ENCODE assay signal across 31 cellular contexts in the genomic region with DNA sequence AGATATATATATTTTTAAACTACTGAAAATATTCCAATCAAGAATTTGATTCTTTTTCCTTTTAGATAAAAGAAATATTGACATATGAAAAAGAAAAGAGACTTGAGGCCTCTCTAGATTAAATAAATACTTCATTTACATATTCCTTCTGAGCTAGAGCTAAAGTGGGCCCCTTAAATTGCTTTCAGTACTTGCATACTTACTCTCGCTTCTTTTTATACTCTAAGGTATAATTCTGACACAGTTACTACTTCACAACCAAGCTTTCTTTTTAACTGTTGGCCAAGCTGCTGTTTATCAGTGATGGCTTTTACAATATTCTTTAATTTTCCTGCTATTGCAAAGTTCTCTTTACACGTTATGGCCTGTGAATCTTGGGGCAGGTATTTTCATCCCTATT. TPM values are rescaled to one million over a fixed set of nuclear protein-coding genes. Genes with fewer than 3 reads are reported as not detected.
DNase-seq lines count a peak whose midpoint lies in the region; ATAC-seq lines count a peak whose summit lies in the region.
"Had no signal": no experiment of that assay in that cellular context is flagged by ENCODE, and none has a peak within 500 bp of the region (broad histone marks: within the 10 kb centered on the region; RNA-seq: fewer than 3 reads in every experiment).

No MANE protein-coding gene starts in this region.

- no peak for DNase-seq in right cardiac atrium
- no peak for DNase-seq in stimulated activated CD4-positive, alpha-beta T cell treated with anti-CD3 and anti-CD28 coated beads, Interleukin-12 subunit alpha, Interleukin-12 subunit beta, amount 100 ng/mL, for 4 hours
- no peak for DNase-seq in activated CD4-positive, CD25-positive, alpha-beta regulatory T cell treated with anti-CD3 and anti-CD28 coated beads, Interleukin-2, amount 50 U/mL, for 72 hours
- DNase-seq: 8988T; ACHN; BE2C; CD8-positive, alpha-beta memory T cell; DMS 273 treated with DMSO at 0.1 percent for 48 hours; DMS79; EL; GDM1; GOT3; HFFc6; KBM-7; MG63; NCI-H1105 treated with DMSO at 0.1 percent for 48 hours; NCI-H146; NCI-H1930; NCI-H446 treated with DMSO at 0.1 percent for 48 hours; NCI-H526; NCI-H82; PC-9; Right ventricle myocardium superior; T-helper 1 cell had no signal

- ATAC-seq in GM18498 (IDR thresholded peaks at IDR 0.05; ENCODE audit: unreplicated experiment) (peak; percentile 58), GM21526 (IDR thresholded peaks at IDR 0.05; ENCODE audit: low FRiP score, unreplicated experiment) (peak; percentile 68), HG02852 (IDR thresholded peaks at IDR 0.05; ENCODE audit: unreplicated experiment) (peak; percentile 61), HG03432 (IDR thresholded peaks at IDR 0.05; ENCODE audit: unreplicated experiment) (peak; percentile 59), right cardiac atrium (no peak), HG02623 (IDR thresholded peaks at IDR 0.05; ENCODE audit: unreplicated experiment) (no peak)

- intact Hi-C loops in right cardiac atrium (cut with DNase I), result loop anchor here (5.0 to 10.0 kb wide), 3 partner anchors 263 to 408 kb away; partner anchors contain the start of gene GPR88 (in 1 of the 4)

- H3K9me3 ChIP-seq in right cardiac atrium (ENCODE audit: control insufficient read depth, low read length), result no peaks in the 10 kb centered on the region
- H3K9me3 ChIP-seq: BE2C, HAP-1, MG63, SJSA1 had no signal

- no peaks in the 10 kb centered on the region for H3K27me3 ChIP-seq in right cardiac atrium (ENCODE audit: control insufficient read depth, insufficient read depth)
- H3K27me3 ChIP-seq: BE2C, MG63, SJSA1 had no signal

- no peak overlapping the region for H3K4me3 ChIP-seq in right cardiac atrium (ENCODE audit: low read length)
- H3K4me3 ChIP-seq: HAP-1, MG63, PC-9, SJSA1 had no signal

- 79% methylated on average over 2 of the region's 2 CpGs for WGBS in right cardiac atrium

- no peaks in the 10 kb centered on the region for H3K4me1 ChIP-seq in right cardiac atrium (ENCODE audit: control insufficient read depth, insufficient read depth, low read length)
- H3K4me1 ChIP-seq: BE2C, SJSA1 had no signal

- H3K27ac ChIP-seq in right cardiac atrium (ENCODE audit: low read length), result no peak overlapping the region
- H3K27ac ChIP-seq: PC-9, SJSA1 had no signal

RNA-seq across cellular contexts. Expression of gene EXTL2, which starts 24.6 kb away (rescaled TPM):
- total RNA-seq in right cardiac atrium, result 10 to 100 TPM in 2 of 4 donors, 1 to 10 TPM in 2; 8.9 to 12.0 (median 10.3) TPM
- 7.6 TPM for polyA plus RNA-seq in right cardiac atrium

RNA-seq across cellular contexts. Expression of gene SLC30A7, which starts 25.9 kb away (rescaled TPM):
- total RNA-seq in right cardiac atrium, result 10 to 100 TPM in 1 of 4 donors, 1 to 10 TPM in 3; 7.2 to 12.3 (median 9.2) TPM
- 2.1 TPM for polyA plus RNA-seq in right cardiac atrium

Comparison
In these comparisons a context has a peak if more than half of its experiments do, and no peak if none do; other contexts are left out.
1. ATAC-seq: peak in GM18498 (single experiment), GM21526 (single experiment), HG02852 (single experiment) and HG03432 (single experiment); none in right cardiac atrium (0 of 2) and HG02623 (single experiment).